ENCODE assay signal across 35 cellular contexts in the genomic region with DNA sequence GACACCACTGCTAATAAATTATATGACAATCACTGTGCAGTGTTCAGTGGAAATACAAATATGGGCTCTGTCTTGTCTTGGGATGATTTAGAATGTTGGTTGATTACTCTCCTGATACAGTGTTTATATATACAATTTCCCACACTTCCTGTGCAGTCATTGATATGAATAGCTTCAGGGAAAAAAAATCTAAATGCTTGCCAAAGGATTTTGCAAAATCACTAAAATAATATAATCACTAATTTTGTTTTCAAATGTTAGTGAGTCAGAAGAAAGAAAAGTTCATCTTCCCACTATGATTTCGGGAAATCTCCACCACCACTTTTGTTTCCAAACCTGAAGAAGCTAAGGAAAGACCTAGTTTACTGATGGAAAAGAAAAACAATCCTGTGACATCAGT. TPM values are rescaled to one million over a fixed set of nuclear protein-coding genes. Genes with fewer than 3 reads are reported as not detected.
"Had no signal": no experiment of that assay in that cellular context is flagged by ENCODE, and none has a peak within 500 bp of the region (broad histone marks: within the 10 kb centered on the region; RNA-seq: fewer than 3 reads in every experiment).

No MANE protein-coding gene starts in this region.

- DNase-seq: activated CD4-positive, alpha-beta memory T cell treated with anti-CD3 and anti-CD28 coated beads for 36 hours; activated CD4-positive, alpha-beta T cell treated with anti-CD3 and anti-CD28 coated beads, Interleukin-2, amount 10 ng/mL, durations not matched to agents 24 days and 14 days; activated CD4-positive, CD25-positive, alpha-beta regulatory T cell treated with anti-CD3 and anti-CD28 coated beads, Interleukin-2, amount 50 U/mL, for 72 hours; activated CD8-positive, alpha-beta memory T cell treated with anti-CD3 and anti-CD28 coated beads, Interleukin-2, amount 50 U/mL, for 4 hours; activated gamma-delta T cell; activated naive CD4-positive, alpha-beta T cell treated with anti-CD3 and anti-CD28 coated beads, Interleukin-2, amount 10 ng/mL, durations not matched to agents 7 days and 5 days; activated naive CD8-positive, alpha-beta T cell treated with anti-CD3 and anti-CD28 coated beads, Interleukin-2, amount 10 ng/mL, durations not matched to agents 7 days and 5 days; activated T-cell treated with anti-CD3 and anti-CD28 coated beads, Interleukin-2, amount 50 U/mL, for 1 hour; dermis blood vessel endothelial cell; effector CD4-positive, alpha-beta T cell; esophagus squamous epithelium; left cardiac atrium; mammary epithelial cell; naive B cell; nephron progenitor cell; retina; stimulated activated CD4-positive, alpha-beta T cell treated with anti-CD3 and anti-CD28 coated beads, Interleukin-12 subunit alpha, Interleukin-12 subunit beta, amount 100 ng/mL, for 4 hours; stimulated activated CD4-positive, alpha-beta T cell treated with anti-CD3 and anti-CD28 coated beads, Interleukin-4, amount 100 ng/mL, for 1 hour; stimulated activated naive CD8-positive, alpha-beta T cell treated with anti-CD3 and anti-CD28 coated beads, Interleukin-15, Interleukin-2, amounts not matched to agents 100 U/mL and 50 U/mL, for 24 hours; T-helper 17 cell; T1000; trophoblast cell had no signal

- H3K79me2 ChIP-seq: hepatocyte had no signal

- FAIRE-seq: bronchial epithelial cell, keratinocyte, urothelium cell line had no signal

- H3K27ac Mint-ChIP-seq: activated CD4-positive, alpha-beta memory T cell treated with anti-CD3 and anti-CD28 coated beads for 36 hours; activated CD4-positive, alpha-beta T cell treated with anti-CD3 and anti-CD28 coated beads, Interleukin-2, amount 10 ng/mL, durations not matched to agents 24 days and 14 days; activated naive CD4-positive, alpha-beta T cell treated with anti-CD3 and anti-CD28 coated beads, Interleukin-2, amount 10 ng/mL, durations not matched to agents 7 days and 5 days; activated naive CD8-positive, alpha-beta T cell treated with anti-CD3 and anti-CD28 coated beads, Interleukin-2, amount 10 ng/mL, durations not matched to agents 7 days and 5 days; mesothelial cell of epicardium; naive B cell; nephron progenitor cell; progenitor cell of endocrine pancreas; T-helper 17 cell had no signal

- H3K36me3 Mint-ChIP-seq: activated CD4-positive, alpha-beta memory T cell treated with anti-CD3 and anti-CD28 coated beads for 36 hours; activated naive CD4-positive, alpha-beta T cell treated with anti-CD3 and anti-CD28 coated beads, Interleukin-2, amount 10 ng/mL, durations not matched to agents 7 days and 5 days; activated naive CD8-positive, alpha-beta T cell treated with anti-CD3 and anti-CD28 coated beads, Interleukin-2, amount 10 ng/mL, durations not matched to agents 7 days and 5 days; mesothelial cell of epicardium; naive B cell had no signal

- H3K4me2 ChIP-seq: hepatocyte had no signal

- H3K27me3 Mint-ChIP-seq: activated CD4-positive, alpha-beta T cell treated with anti-CD3 and anti-CD28 coated beads, Interleukin-2, amount 10 ng/mL, durations not matched to agents 24 days and 14 days; activated naive CD4-positive, alpha-beta T cell treated with anti-CD3 and anti-CD28 coated beads, Interleukin-2, amount 10 ng/mL, durations not matched to agents 7 days and 5 days; activated naive CD8-positive, alpha-beta T cell treated with anti-CD3 and anti-CD28 coated beads, Interleukin-2, amount 10 ng/mL, durations not matched to agents 7 days and 5 days; central memory CD8-positive, alpha-beta T cell; naive B cell; progenitor cell of endocrine pancreas had no signal

- H3K27me3 ChIP-seq: ascending aorta, gastroesophageal sphincter, hepatocyte, neutrophil had no signal

- H3K9me3 Mint-ChIP-seq: activated CD4-positive, alpha-beta memory T cell treated with anti-CD3 and anti-CD28 coated beads for 36 hours; activated CD4-positive, alpha-beta T cell treated with anti-CD3 and anti-CD28 coated beads, Interleukin-2, amount 10 ng/mL, durations not matched to agents 24 days and 14 days; activated naive CD4-positive, alpha-beta T cell treated with anti-CD3 and anti-CD28 coated beads, Interleukin-2, amount 10 ng/mL, durations not matched to agents 7 days and 5 days; activated naive CD8-positive, alpha-beta T cell treated with anti-CD3 and anti-CD28 coated beads, Interleukin-2, amount 10 ng/mL, durations not matched to agents 7 days and 5 days; mesothelial cell of epicardium; nephron progenitor cell had no signal

- ATAC-seq: gastroesophageal sphincter; left cardiac atrium; sciatic nerve; stimulated activated naive CD8-positive, alpha-beta T cell treated with anti-CD3 and anti-CD28 coated beads, Interleukin-15, Interleukin-2, amounts not matched to agents 100 U/mL and 50 U/mL, for 24 hours; T-helper 17 cell had no signal

- H3K4me3 Mint-ChIP-seq: activated CD4-positive, alpha-beta memory T cell treated with anti-CD3 and anti-CD28 coated beads for 36 hours; activated CD4-positive, alpha-beta T cell treated with anti-CD3 and anti-CD28 coated beads, Interleukin-2, amount 10 ng/mL, durations not matched to agents 24 days and 14 days; activated naive CD4-positive, alpha-beta T cell treated with anti-CD3 and anti-CD28 coated beads, Interleukin-2, amount 10 ng/mL, durations not matched to agents 7 days and 5 days; activated naive CD8-positive, alpha-beta T cell treated with anti-CD3 and anti-CD28 coated beads, Interleukin-2, amount 10 ng/mL, durations not matched to agents 7 days and 5 days; central memory CD8-positive, alpha-beta T cell; mesothelial cell of epicardium; naive B cell; nephron progenitor cell; T-helper 17 cell had no signal

- H2AFZ ChIP-seq: hepatocyte had no signal

- H3K4me1 Mint-ChIP-seq: activated CD4-positive, alpha-beta T cell treated with anti-CD3 and anti-CD28 coated beads, Interleukin-2, amount 10 ng/mL, durations not matched to agents 24 days and 14 days; activated naive CD4-positive, alpha-beta T cell treated with anti-CD3 and anti-CD28 coated beads, Interleukin-2, amount 10 ng/mL, durations not matched to agents 7 days and 5 days; activated naive CD8-positive, alpha-beta T cell treated with anti-CD3 and anti-CD28 coated beads, Interleukin-2, amount 10 ng/mL, durations not matched to agents 7 days and 5 days; central memory CD8-positive, alpha-beta T cell; mesothelial cell of epicardium; naive B cell; nephron progenitor cell; T-helper 17 cell had no signal

- H3K27ac ChIP-seq: ascending aorta, esophagus squamous epithelium, gastroesophageal sphincter, hepatocyte, neutrophil, skin epidermis, thoracic aorta had no signal

- H3K9me3 ChIP-seq: ascending aorta, esophagus squamous epithelium, gastroesophageal sphincter, neutrophil, thoracic aorta had no signal

- H3K36me3 ChIP-seq: ascending aorta, esophagus squamous epithelium, gastroesophageal sphincter, neutrophil, thoracic aorta had no signal

- H3K4me3 ChIP-seq: ascending aorta, esophagus squamous epithelium, gastroesophageal sphincter, hepatocyte, skin epidermis, thoracic aorta had no signal

- H3K4me1 ChIP-seq: ascending aorta, esophagus squamous epithelium, gastroesophageal sphincter had no signal

RNA-seq across cellular contexts. Expression of gene CHRM3, which starts 32.2 kb away (rescaled TPM):
- total RNA-seq: activated CD4-positive, alpha-beta T cell treated with anti-CD3 and anti-CD28 coated beads, Interleukin-2, amount 10 ng/mL, durations not matched to agents 24 days and 14 days had no signal
- polyA plus RNA-seq: keratinocyte had no signal
